ENCODE assay signal across 23 cellular contexts in the genomic region with DNA sequence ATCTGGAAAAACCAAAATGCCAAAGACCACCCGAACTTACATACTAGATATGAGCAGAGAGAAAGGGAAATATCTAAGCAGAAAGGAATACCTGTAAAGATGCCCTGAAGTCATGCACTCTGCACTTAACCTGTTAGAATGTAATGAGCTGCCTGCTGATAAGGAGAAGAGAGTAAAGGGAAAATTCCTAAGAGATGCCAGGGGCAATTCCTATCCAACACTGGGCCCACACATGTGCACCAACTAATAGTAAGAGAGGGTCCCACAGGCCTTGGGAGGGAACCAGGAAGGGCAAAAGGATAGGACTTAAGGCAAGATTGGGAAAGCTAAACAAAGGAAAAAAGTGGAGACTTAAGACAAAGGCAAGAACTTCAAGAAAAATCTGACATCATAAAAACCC.
"Had no signal": no experiment of that assay in that cellular context is flagged by ENCODE, and none has a peak within 500 bp of the region (broad histone marks: within the 10 kb centered on the region; RNA-seq: fewer than 3 reads in every experiment).

No MANE protein-coding gene starts in this region.

- DNase-seq: colonic mucosa; cortex of kidney; effector memory CD4-positive, alpha-beta T cell; erythroblast; esophagus squamous epithelium; foreskin fibroblast; foreskin melanocyte; gastrocnemius medialis; glutamatergic neuron; head of caudate nucleus; heart right ventricle; hypothalamus; immature natural killer cell; left cardiac atrium; left lung; left ventricle myocardium superior; lower lobe of right lung; mesenchymal stem cell; midbrain; naive thymus-derived CD4-positive, alpha-beta T cell; natural killer cell had no signal

- H3K4me1 Mint-ChIP-seq: immature natural killer cell, natural killer cell had no signal

- H3K27ac Mint-ChIP-seq: dendritic cell treated with granulocyte-macrophage colony-stimulating factor and Interleukin-4, amounts not matched to agents 40 ng/mL and 50 ng/mL, for 4 days; immature natural killer cell; naive thymus-derived CD4-positive, alpha-beta T cell; natural killer cell had no signal

- H3K36me3 Mint-ChIP-seq: immature natural killer cell; naive thymus-derived CD4-positive, alpha-beta T cell; natural killer cell had no signal

- H3K27me3 Mint-ChIP-seq: dendritic cell treated with granulocyte-macrophage colony-stimulating factor and Interleukin-4, amounts not matched to agents 40 ng/mL and 50 ng/mL, for 4 days had no signal

- H3K4me3 Mint-ChIP-seq: dendritic cell treated with granulocyte-macrophage colony-stimulating factor and Interleukin-4, amounts not matched to agents 40 ng/mL and 50 ng/mL, for 4 days; immature natural killer cell; naive thymus-derived CD4-positive, alpha-beta T cell; natural killer cell had no signal

- H3K9me3 Mint-ChIP-seq: dendritic cell treated with granulocyte-macrophage colony-stimulating factor and Interleukin-4, amounts not matched to agents 40 ng/mL and 50 ng/mL, for 4 days; naive thymus-derived CD4-positive, alpha-beta T cell had no signal

- ATAC-seq: esophagus mucosa; gastrocnemius medialis; heart right ventricle; left cardiac atrium; left lung; left ventricle myocardium superior; lower lobe of right lung; naive thymus-derived CD4-positive, alpha-beta T cell; natural killer cell had no signal
